ENCODE assay signal across 1 cellular context in the genomic region with DNA sequence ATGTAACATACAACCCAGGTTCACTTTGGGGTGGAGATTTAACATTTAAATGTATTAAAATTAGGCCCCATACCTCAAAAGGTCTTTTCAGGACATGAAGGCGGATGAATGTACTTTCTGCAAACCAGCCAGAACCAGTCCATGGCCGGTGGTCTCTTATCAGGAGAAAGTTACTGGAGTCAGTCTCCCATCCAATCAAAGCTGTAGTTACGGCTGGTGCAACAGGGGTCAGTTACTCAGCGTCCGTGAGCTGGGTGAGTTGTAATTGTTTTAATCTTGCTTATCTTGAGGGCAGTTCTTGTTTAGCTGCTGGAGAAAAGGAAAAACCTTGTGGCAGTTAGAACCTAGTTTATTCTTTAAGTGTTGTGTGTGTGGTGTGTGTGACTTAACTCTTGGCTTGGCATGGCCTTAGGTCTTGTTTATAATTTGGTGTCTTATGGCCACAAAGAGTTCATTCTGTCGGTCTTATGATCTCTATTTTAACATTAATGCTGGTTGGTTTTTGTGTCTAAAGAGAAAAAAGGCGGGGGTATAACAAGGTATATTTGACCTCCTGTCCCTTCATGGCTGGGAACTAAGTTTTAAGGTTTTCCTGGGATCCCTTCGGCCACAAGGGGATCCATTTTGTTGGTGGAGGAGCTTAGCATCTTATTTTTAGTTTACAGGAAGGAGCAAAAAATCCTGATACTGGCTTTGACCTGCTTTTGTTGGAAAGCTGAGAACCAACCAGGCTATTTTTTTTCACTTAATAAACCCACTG.
TF ChIP-seq lines count a peak whose summit lies in the region.

No MANE protein-coding gene starts in this region.

TF ChIP-seq in K562, 482 proteins besides CTCF, POLR2A, EP300 and RAD21 (continued from another document and continues in another):
- TF ChIP-seq, protein P1, sequence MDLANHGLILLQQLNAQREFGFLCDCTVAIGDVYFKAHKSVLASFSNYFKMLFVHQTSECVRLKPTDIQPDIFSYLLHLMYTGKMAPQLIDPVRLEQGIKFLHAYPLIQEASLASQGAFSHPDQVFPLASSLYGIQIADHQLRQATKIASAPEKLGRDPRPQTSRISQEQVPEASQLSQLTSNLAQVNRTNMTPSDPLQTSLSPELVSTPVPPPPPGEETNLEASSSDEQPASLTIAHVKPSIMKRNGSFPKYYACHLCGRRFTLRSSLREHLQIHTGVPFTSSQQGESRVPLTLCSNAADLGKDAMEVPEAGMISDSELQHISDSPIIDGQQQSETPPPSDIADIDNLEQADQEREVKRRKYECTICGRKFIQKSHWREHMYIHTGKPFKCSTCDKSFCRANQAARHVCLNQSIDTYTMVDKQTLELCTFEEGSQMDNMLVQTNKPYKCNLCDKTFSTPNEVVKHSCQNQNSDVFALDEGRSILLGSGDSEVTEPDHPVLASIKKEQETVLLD (IDR thresholded peaks at IDR 0.05), result peak; percentile 72; the same call in 1 of the 2 replicates
- no peak for TF ChIP-seq NR2C2 (CRISPR knock-in tag; IDR thresholded peaks at IDR 0.05)
- peak; percentile 71; the same call in 1 of the 2 replicates for TF ChIP-seq NR2C2 (tag; IDR thresholded peaks at IDR 0.05)
- TF ChIP-seq NFE2 (IDR thresholded peaks at IDR 0.05; ENCODE audit: low read depth), result peak; percentile 74
- TF ChIP-seq, protein P2, sequence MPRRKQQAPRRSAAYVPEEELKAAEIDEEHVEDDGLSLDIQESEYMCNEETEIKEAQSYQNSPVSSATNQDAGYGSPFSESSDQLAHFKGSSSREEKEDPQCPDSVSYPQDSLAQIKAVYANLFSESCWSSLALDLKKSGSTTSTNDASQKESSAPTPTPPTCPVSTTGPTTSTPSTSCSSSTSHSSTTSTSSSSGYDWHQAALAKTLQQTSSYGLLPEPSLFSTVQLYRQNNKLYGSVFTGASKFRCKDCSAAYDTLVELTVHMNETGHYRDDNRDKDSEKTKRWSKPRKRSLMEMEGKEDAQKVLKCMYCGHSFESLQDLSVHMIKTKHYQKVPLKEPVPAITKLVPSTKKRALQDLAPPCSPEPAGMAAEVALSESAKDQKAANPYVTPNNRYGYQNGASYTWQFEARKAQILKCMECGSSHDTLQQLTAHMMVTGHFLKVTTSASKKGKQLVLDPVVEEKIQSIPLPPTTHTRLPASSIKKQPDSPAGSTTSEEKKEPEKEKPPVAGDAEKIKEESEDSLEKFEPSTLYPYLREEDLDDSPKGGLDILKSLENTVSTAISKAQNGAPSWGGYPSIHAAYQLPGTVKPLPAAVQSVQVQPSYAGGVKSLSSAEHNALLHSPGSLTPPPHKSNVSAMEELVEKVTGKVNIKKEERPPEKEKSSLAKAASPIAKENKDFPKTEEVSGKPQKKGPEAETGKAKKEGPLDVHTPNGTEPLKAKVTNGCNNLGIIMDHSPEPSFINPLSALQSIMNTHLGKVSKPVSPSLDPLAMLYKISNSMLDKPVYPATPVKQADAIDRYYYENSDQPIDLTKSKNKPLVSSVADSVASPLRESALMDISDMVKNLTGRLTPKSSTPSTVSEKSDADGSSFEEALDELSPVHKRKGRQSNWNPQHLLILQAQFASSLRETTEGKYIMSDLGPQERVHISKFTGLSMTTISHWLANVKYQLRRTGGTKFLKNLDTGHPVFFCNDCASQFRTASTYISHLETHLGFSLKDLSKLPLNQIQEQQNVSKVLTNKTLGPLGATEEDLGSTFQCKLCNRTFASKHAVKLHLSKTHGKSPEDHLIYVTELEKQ (CRISPR knock-in tag; IDR thresholded peaks at IDR 0.05), result 0 out of 2 replicates have a peak, but pooled peaks have one; percentile 29
- peak; percentile 47; the same call in 1 of the 2 replicates for TF ChIP-seq CREM (IDR thresholded peaks at IDR 0.05; ENCODE audit: low read depth)
- no peak for TF ChIP-seq RAD51 (IDR thresholded peaks at IDR 0.05; ENCODE audit: borderline replicate concordance, low read depth)
- TF ChIP-seq TCF3 (CRISPR knock-in tag; IDR thresholded peaks at IDR 0.05), result peak; percentile 53
- TF ChIP-seq, protein P3, sequence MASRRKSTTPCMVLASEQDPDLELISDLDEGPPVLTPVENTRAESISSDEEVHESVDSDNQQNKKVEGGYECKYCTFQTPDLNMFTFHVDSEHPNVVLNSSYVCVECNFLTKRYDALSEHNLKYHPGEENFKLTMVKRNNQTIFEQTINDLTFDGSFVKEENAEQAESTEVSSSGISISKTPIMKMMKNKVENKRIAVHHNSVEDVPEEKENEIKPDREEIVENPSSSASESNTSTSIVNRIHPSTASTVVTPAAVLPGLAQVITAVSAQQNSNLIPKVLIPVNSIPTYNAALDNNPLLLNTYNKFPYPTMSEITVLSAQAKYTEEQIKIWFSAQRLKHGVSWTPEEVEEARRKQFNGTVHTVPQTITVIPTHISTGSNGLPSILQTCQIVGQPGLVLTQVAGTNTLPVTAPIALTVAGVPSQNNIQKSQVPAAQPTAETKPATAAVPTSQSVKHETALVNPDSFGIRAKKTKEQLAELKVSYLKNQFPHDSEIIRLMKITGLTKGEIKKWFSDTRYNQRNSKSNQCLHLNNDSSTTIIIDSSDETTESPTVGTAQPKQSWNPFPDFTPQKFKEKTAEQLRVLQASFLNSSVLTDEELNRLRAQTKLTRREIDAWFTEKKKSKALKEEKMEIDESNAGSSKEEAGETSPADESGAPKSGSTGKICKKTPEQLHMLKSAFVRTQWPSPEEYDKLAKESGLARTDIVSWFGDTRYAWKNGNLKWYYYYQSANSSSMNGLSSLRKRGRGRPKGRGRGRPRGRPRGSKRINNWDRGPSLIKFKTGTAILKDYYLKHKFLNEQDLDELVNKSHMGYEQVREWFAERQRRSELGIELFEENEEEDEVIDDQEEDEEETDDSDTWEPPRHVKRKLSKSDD (conservative IDR thresholded peaks at IDR 0.05; ENCODE audit: low read length), result no peak
- 0 out of 2 replicates have a peak, but pooled peaks have one; percentile 25 for TF ChIP-seq SMARCA5 (IDR thresholded peaks at IDR 0.05)
- TF ChIP-seq, protein P4, sequence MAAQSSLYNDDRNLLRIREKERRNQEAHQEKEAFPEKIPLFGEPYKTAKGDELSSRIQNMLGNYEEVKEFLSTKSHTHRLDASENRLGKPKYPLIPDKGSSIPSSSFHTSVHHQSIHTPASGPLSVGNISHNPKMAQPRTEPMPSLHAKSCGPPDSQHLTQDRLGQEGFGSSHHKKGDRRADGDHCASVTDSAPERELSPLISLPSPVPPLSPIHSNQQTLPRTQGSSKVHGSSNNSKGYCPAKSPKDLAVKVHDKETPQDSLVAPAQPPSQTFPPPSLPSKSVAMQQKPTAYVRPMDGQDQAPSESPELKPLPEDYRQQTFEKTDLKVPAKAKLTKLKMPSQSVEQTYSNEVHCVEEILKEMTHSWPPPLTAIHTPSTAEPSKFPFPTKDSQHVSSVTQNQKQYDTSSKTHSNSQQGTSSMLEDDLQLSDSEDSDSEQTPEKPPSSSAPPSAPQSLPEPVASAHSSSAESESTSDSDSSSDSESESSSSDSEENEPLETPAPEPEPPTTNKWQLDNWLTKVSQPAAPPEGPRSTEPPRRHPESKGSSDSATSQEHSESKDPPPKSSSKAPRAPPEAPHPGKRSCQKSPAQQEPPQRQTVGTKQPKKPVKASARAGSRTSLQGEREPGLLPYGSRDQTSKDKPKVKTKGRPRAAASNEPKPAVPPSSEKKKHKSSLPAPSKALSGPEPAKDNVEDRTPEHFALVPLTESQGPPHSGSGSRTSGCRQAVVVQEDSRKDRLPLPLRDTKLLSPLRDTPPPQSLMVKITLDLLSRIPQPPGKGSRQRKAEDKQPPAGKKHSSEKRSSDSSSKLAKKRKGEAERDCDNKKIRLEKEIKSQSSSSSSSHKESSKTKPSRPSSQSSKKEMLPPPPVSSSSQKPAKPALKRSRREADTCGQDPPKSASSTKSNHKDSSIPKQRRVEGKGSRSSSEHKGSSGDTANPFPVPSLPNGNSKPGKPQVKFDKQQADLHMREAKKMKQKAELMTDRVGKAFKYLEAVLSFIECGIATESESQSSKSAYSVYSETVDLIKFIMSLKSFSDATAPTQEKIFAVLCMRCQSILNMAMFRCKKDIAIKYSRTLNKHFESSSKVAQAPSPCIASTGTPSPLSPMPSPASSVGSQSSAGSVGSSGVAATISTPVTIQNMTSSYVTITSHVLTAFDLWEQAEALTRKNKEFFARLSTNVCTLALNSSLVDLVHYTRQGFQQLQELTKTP (IDR thresholded peaks at IDR 0.05; ENCODE audit: low read depth in 1 of 2, partially characterized antibody in 2 of 2), result peak; percentile 77 to 96
- TF ChIP-seq GATA2 (CRISPR knock-in tag; IDR thresholded peaks at IDR 0.05), result peak; percentile 89
- TF ChIP-seq, protein P5, sequence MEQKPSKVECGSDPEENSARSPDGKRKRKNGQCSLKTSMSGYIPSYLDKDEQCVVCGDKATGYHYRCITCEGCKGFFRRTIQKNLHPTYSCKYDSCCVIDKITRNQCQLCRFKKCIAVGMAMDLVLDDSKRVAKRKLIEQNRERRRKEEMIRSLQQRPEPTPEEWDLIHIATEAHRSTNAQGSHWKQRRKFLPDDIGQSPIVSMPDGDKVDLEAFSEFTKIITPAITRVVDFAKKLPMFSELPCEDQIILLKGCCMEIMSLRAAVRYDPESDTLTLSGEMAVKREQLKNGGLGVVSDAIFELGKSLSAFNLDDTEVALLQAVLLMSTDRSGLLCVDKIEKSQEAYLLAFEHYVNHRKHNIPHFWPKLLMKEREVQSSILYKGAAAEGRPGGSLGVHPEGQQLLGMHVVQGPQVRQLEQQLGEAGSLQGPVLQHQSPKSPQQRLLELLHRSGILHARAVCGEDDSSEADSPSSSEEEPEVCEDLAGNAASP (IDR thresholded peaks at IDR 0.05), result peak; percentile 98
- TF ChIP-seq ETV5 (CRISPR knock-in tag; IDR thresholded peaks at IDR 0.05; ENCODE audit: low read depth), result no peak
- no peak for TF ChIP-seq ZFP30 (CRISPR knock-in tag; IDR thresholded peaks at IDR 0.05; ENCODE audit: borderline replicate concordance)
- TF ChIP-seq ZNF282 (CRISPR knock-in tag; IDR thresholded peaks at IDR 0.05), result no peak
- TF ChIP-seq, protein P6, sequence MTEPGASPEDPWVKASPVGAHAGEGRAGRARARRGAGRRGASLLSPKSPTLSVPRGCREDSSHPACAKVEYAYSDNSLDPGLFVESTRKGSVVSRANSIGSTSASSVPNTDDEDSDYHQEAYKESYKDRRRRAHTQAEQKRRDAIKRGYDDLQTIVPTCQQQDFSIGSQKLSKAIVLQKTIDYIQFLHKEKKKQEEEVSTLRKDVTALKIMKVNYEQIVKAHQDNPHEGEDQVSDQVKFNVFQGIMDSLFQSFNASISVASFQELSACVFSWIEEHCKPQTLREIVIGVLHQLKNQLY (CRISPR knock-in tag; conservative IDR thresholded peaks at IDR 0.05), result no peak
- peak; percentile 72 for TF ChIP-seq L3MBTL2 (IDR thresholded peaks at IDR 0.05)
- no peak for TF ChIP-seq ZNF316 (IDR thresholded peaks at IDR 0.05)
- TF ChIP-seq MTA3 (IDR thresholded peaks at IDR 0.05; ENCODE audit: borderline replicate concordance), result peak; percentile 93
- peak; percentile 74; the same call in 1 of the 2 replicates for TF ChIP-seq PYGO2 (tag; IDR thresholded peaks at IDR 0.05)
- TF ChIP-seq CCAR2 (IDR thresholded peaks at IDR 0.05; ENCODE audit: low read depth, low read length), result no peak
- TF ChIP-seq, protein P7, sequence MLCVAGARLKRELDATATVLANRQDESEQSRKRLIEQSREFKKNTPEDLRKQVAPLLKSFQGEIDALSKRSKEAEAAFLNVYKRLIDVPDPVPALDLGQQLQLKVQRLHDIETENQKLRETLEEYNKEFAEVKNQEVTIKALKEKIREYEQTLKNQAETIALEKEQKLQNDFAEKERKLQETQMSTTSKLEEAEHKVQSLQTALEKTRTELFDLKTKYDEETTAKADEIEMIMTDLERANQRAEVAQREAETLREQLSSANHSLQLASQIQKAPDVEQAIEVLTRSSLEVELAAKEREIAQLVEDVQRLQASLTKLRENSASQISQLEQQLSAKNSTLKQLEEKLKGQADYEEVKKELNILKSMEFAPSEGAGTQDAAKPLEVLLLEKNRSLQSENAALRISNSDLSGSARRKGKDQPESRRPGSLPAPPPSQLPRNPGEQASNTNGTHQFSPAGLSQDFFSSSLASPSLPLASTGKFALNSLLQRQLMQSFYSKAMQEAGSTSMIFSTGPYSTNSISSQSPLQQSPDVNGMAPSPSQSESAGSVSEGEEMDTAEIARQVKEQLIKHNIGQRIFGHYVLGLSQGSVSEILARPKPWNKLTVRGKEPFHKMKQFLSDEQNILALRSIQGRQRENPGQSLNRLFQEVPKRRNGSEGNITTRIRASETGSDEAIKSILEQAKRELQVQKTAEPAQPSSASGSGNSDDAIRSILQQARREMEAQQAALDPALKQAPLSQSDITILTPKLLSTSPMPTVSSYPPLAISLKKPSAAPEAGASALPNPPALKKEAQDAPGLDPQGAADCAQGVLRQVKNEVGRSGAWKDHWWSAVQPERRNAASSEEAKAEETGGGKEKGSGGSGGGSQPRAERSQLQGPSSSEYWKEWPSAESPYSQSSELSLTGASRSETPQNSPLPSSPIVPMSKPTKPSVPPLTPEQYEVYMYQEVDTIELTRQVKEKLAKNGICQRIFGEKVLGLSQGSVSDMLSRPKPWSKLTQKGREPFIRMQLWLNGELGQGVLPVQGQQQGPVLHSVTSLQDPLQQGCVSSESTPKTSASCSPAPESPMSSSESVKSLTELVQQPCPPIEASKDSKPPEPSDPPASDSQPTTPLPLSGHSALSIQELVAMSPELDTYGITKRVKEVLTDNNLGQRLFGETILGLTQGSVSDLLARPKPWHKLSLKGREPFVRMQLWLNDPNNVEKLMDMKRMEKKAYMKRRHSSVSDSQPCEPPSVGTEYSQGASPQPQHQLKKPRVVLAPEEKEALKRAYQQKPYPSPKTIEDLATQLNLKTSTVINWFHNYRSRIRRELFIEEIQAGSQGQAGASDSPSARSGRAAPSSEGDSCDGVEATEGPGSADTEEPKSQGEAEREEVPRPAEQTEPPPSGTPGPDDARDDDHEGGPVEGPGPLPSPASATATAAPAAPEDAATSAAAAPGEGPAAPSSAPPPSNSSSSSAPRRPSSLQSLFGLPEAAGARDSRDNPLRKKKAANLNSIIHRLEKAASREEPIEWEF (CRISPR knock-in tag; IDR thresholded peaks at IDR 0.05), result no peak; the same call in 1 of the 2 replicates
- TF ChIP-seq, protein P8, sequence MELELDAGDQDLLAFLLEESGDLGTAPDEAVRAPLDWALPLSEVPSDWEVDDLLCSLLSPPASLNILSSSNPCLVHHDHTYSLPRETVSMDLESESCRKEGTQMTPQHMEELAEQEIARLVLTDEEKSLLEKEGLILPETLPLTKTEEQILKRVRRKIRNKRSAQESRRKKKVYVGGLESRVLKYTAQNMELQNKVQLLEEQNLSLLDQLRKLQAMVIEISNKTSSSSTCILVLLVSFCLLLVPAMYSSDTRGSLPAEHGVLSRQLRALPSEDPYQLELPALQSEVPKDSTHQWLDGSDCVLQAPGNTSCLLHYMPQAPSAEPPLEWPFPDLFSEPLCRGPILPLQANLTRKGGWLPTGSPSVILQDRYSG (tag; conservative IDR thresholded peaks at IDR 0.05; ENCODE audit: low read depth), result peak; percentile 76
- 0 out of 2 replicates have a peak, but pooled peaks have one; percentile 61 for TF ChIP-seq FOXJ2 (tag; IDR thresholded peaks at IDR 0.05)
